Comparison of ENCODE assay signal across 20 cellular contexts in genomic region chr15:91892417-91892816, GRCh38. TPM values are rescaled to one million over a fixed set of nuclear protein-coding genes. Genes with fewer than 3 reads are reported as not detected.
"Had no signal": no experiment of that assay in that cellular context is flagged by ENCODE, and none has a peak within 500 bp of the region (broad histone marks: within the 10 kb centered on the region; RNA-seq: fewer than 3 reads in every experiment).

No MANE protein-coding gene starts in this region.

- H3K36me3 ChIP-seq: breast epithelium, thyroid gland had no signal

- DNase-seq: activated CD4-positive, alpha-beta memory T cell treated with anti-CD3 and anti-CD28 coated beads, Interleukin-2, amount 10 ng/mL, durations not matched to agents 7 days and 5 days; activated CD4-positive, alpha-beta T cell treated with anti-CD3 and anti-CD28 coated beads for 48 hours; activated effector memory CD4-positive, alpha-beta T cell treated with Interleukin-2 at 50 U/mL for 16 hours; activated naive CD4-positive, alpha-beta T cell treated with anti-CD3 and anti-CD28 coated beads for 36 hours; activated naive CD8-positive, alpha-beta T cell treated with anti-CD3 and anti-CD28 coated beads, Interleukin-2, amount 10 ng/mL, durations not matched to agents 7 days and 5 days; activated T-cell treated with anti-CD3 and anti-CD28 coated beads, Interleukin-2, amount 50 U/mL, for 72 hours; amniotic stem cell; effector CD8-positive, alpha-beta T cell; erythroblast; foreskin fibroblast; hippocampal formation; mesenchymal stem cell; nucleus accumbens; stimulated activated CD4-positive, alpha-beta T cell treated with anti-CD3 and anti-CD28 coated beads, Interleukin-4, amount 100 ng/mL, for 24 hours; stimulated activated naive CD8-positive, alpha-beta T cell treated with anti-CD3 and anti-CD28 coated beads, Interleukin-15, Interleukin-2, amounts not matched to agents 100 U/mL and 50 U/mL, for 24 hours; T1000; thyroid gland had no signal

- H3K27ac Mint-ChIP-seq: activated CD4-positive, alpha-beta memory T cell treated with anti-CD3 and anti-CD28 coated beads, Interleukin-2, amount 10 ng/mL, durations not matched to agents 7 days and 5 days; activated naive CD4-positive, alpha-beta T cell treated with anti-CD3 and anti-CD28 coated beads for 36 hours; activated naive CD8-positive, alpha-beta T cell treated with anti-CD3 and anti-CD28 coated beads, Interleukin-2, amount 10 ng/mL, durations not matched to agents 7 days and 5 days; activated T-cell treated with anti-CD3 and anti-CD28 coated beads, Interleukin-2, amount 50 U/mL, for 72 hours; T-helper 1 cell treated with Interleukin-12 subunit alpha and Interleukin-12 subunit beta and Interleukin-4 antibody, amounts not matched to agents 30 μg/mL and 1 μg/mL, for 36 hours had no signal

- H3K4me3 ChIP-seq: breast epithelium, thyroid gland had no signal

- H3K27me3 ChIP-seq: breast epithelium, thyroid gland had no signal

- H3K4me3 Mint-ChIP-seq: activated CD4-positive, alpha-beta memory T cell treated with anti-CD3 and anti-CD28 coated beads, Interleukin-2, amount 10 ng/mL, durations not matched to agents 7 days and 5 days; activated naive CD4-positive, alpha-beta T cell treated with anti-CD3 and anti-CD28 coated beads for 36 hours; activated naive CD8-positive, alpha-beta T cell treated with anti-CD3 and anti-CD28 coated beads, Interleukin-2, amount 10 ng/mL, durations not matched to agents 7 days and 5 days; activated T-cell treated with anti-CD3 and anti-CD28 coated beads, Interleukin-2, amount 50 U/mL, for 72 hours; T-helper 1 cell treated with Interleukin-12 subunit alpha and Interleukin-12 subunit beta and Interleukin-4 antibody, amounts not matched to agents 30 μg/mL and 1 μg/mL, for 36 hours had no signal

- H3K27ac ChIP-seq: breast epithelium, thyroid gland had no signal

- ATAC-seq: activated T-cell treated with anti-CD3 and anti-CD28 coated beads, Interleukin-2, amount 50 U/mL, for 72 hours; stimulated activated naive CD8-positive, alpha-beta T cell treated with anti-CD3 and anti-CD28 coated beads, Interleukin-15, Interleukin-2, amounts not matched to agents 100 U/mL and 50 U/mL, for 24 hours had no signal

- H3K9me3 ChIP-seq: breast epithelium, thyroid gland had no signal

- H3K27me3 Mint-ChIP-seq: activated CD4-positive, alpha-beta memory T cell treated with anti-CD3 and anti-CD28 coated beads, Interleukin-2, amount 10 ng/mL, durations not matched to agents 7 days and 5 days had no signal

RNA-seq across cellular contexts. Expression of gene SLCO3A1, which starts 38.9 kb away (rescaled TPM):
- total RNA-seq: myocyte had no signal
